Comparison of ENCODE assay signal across 8 cellular contexts in genomic region chr6:163956571-163957407, GRCh38.
DNase-seq lines count a peak whose midpoint lies in the region; ATAC-seq and TF ChIP-seq lines count a peak whose summit lies in the region.

No MANE protein-coding gene starts in this region.

- TF ChIP-seq EP300 in Ishikawa (IDR thresholded peaks at IDR 0.05; ENCODE audit: borderline replicate concordance), result no peak

- no peaks in the 10 kb centered on the region for H3K27me3 ChIP-seq in aorta (ENCODE audit: control insufficient read depth in 1 of 2, insufficient read depth in 2 of 2, low read length in 1 of 2)

- 16 to 17% methylated on average over 12 of the region's 12 CpGs for WGBS in aorta, 2 donors

- H3K4me1 ChIP-seq in aorta (ENCODE audit: control insufficient read depth in 1 of 2, insufficient read depth in 2 of 2, low read length in 2 of 2), result no peaks in the 10 kb centered on the region

- TF ChIP-seq RAD21 in Ishikawa (IDR thresholded peaks at IDR 0.05; ENCODE audit: low read depth), result peak; percentile 95

- no peak overlapping the region for H3K4me3 ChIP-seq in aorta (ENCODE audit: low read length in 2 of 2)

- no peaks in the 10 kb centered on the region for H3K36me3 ChIP-seq in aorta (ENCODE audit: control insufficient read depth in 1 of 2, insufficient read depth in 2 of 2, low read length in 1 of 2)

- intact Hi-C loops in posterior vena cava (cut with DNase I) (loop anchor here in 1 of 2 donors (10.0 kb wide), 1 partner anchor 532 kb away; no protein-coding TSS in a partner anchor), aorta (cut with DNase I) (loop anchor here (5.0 to 10.0 kb wide), 3 partner anchors 534 to 774 kb away; partner anchors contain the start of gene QKI (in 1 of the 2))

- ATAC-seq in GM21723 (IDR thresholded peaks at IDR 0.05; ENCODE audit: unreplicated experiment) (peak; percentile 97), aorta (ENCODE audit: low FRiP score) (peak; percentile 85)

- no peaks in the 10 kb centered on the region for H3K9me3 ChIP-seq in aorta (ENCODE audit: control insufficient read depth, low read length)

- no peak overlapping the region for H3K27ac ChIP-seq in aorta (ENCODE audit: low read depth in 1 of 2, low read length in 2 of 2)

- DNase-seq in GF-D8 (lab: John Stamatoyannopoulos, UW), result peak; percentile 3
- DNase-seq in SIG-M5 treated with dmso at 0.1 percent for 504 hours (lab: John Stamatoyannopoulos, UW; ENCODE audit: unreplicated experiment), result peak; percentile 78
- peak; percentile 20 for DNase-seq in activated effector memory CD4-positive, alpha-beta T cell treated with Interleukin-2 at 50 U/mL for 16 hours
- peak; percentile 75 for DNase-seq in glomerular visceral epithelial cell (ENCODE audit: extremely low spot score)
- peak; percentile 92 for DNase-seq in posterior vena cava (ENCODE audit: low spot score)
- DNase-seq in aorta, result peak; percentile 82 to 89

TF ChIP-seq in Ishikawa, 13 proteins besides CTCF, POLR2A, EP300 and RAD21:
- TF ChIP-seq TAF1 (IDR thresholded peaks at IDR 0.05; ENCODE audit: low read depth) (no peak), YY1 (IDR thresholded peaks at IDR 0.05; ENCODE audit: low read depth) (0 out of 2 replicates have a peak, but pooled peaks have one; percentile 23), FOXM1 (IDR thresholded peaks at IDR 0.05; ENCODE audit: borderline replicate concordance, low read depth) (no peak), REST (IDR thresholded peaks at IDR 0.05; ENCODE audit: low read depth) (no peak), CEBPB (IDR thresholded peaks at IDR 0.05) (no peak), ZBTB7A (IDR thresholded peaks at IDR 0.05; ENCODE audit: low read depth) (no peak), CREB1 (IDR thresholded peaks at IDR 0.05; ENCODE audit: low read depth) (no peak), TCF12 (IDR thresholded peaks at IDR 0.05; ENCODE audit: low read depth) (no peak), USF1 (IDR thresholded peaks at IDR 0.05) (no peak), TEAD4 (IDR thresholded peaks at IDR 0.05) (0 out of 2 replicates have a peak, but pooled peaks have one; percentile 30), NFIC (IDR thresholded peaks at IDR 0.05) (0 out of 2 replicates have a peak, but pooled peaks have one; percentile 12)
- TF ChIP-seq, protein P1, sequence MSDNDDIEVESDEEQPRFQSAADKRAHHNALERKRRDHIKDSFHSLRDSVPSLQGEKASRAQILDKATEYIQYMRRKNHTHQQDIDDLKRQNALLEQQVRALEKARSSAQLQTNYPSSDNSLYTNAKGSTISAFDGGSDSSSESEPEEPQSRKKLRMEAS (IDR thresholded peaks at IDR 0.05), result no peak

Comparison
In these comparisons a context has a peak if more than half of its experiments do, and no peak if none do; other contexts are left out.
1. DNase-seq: peak in every context shown above with its lines; median percentile 92 in posterior vena cava; 86 in aorta; 78 in SIG-M5 treated with dmso at 0.1 percent for 504 hours; 75 in glomerular visceral epithelial cell; 20 in activated effector memory CD4-positive, alpha-beta T cell treated with Interleukin-2 at 50 U/mL for 16 hours; 3 in GF-D8.